In genomic region chr11:106459135-106459534, GRCh38 we compare ENCODE assay signal across 18 cellular contexts.
"Had no signal": no experiment of that assay in that cellular context is flagged by ENCODE, and none has a peak within 500 bp of the region (broad histone marks: within the 10 kb centered on the region; RNA-seq: fewer than 3 reads in every experiment).

No MANE protein-coding gene starts in this region.

- ATAC-seq: heart left ventricle; naive thymus-derived CD8-positive, alpha-beta T cell had no signal

- H3K36me3 Mint-ChIP-seq: naive thymus-derived CD8-positive, alpha-beta T cell had no signal

- H3K27ac Mint-ChIP-seq: naive thymus-derived CD8-positive, alpha-beta T cell had no signal

- H3K27ac ChIP-seq: dorsolateral prefrontal cortex, right atrium auricular region, sigmoid colon, skin epidermis, stomach, thoracic aorta, transverse colon had no signal

- H3K4me1 ChIP-seq: sigmoid colon, transverse colon had no signal

- H3K9me3 ChIP-seq: sigmoid colon, thoracic aorta had no signal

- H3K27me3 ChIP-seq: dorsolateral prefrontal cortex, heart left ventricle, right atrium auricular region, sigmoid colon, stomach, transverse colon had no signal

- H3K36me3 ChIP-seq: heart left ventricle, right atrium auricular region, sigmoid colon, stomach, thoracic aorta, transverse colon had no signal

- H3K4me3 Mint-ChIP-seq: naive thymus-derived CD8-positive, alpha-beta T cell; neural crest cell had no signal

- H3K4me3 ChIP-seq: dorsolateral prefrontal cortex, heart left ventricle, right atrium auricular region, sigmoid colon, skin epidermis, stomach, thoracic aorta, transverse colon had no signal

- H3K4me1 Mint-ChIP-seq: naive thymus-derived CD8-positive, alpha-beta T cell had no signal

- H3K27me3 Mint-ChIP-seq: naive thymus-derived CD8-positive, alpha-beta T cell had no signal

- DNase-seq: cortex of kidney; dorsolateral prefrontal cortex; effector CD8-positive, alpha-beta T cell; heart left ventricle; hypothalamus; kidney glomerular epithelial cell; mammary epithelial cell; naive thymus-derived CD8-positive, alpha-beta T cell; posterior cingulate gyrus; sigmoid colon; stimulated activated naive CD4-positive, alpha-beta T cell; stomach; substantia nigra; transverse colon had no signal
